Comparison of ENCODE assay signal across 9 cellular contexts in the genomic region with DNA sequence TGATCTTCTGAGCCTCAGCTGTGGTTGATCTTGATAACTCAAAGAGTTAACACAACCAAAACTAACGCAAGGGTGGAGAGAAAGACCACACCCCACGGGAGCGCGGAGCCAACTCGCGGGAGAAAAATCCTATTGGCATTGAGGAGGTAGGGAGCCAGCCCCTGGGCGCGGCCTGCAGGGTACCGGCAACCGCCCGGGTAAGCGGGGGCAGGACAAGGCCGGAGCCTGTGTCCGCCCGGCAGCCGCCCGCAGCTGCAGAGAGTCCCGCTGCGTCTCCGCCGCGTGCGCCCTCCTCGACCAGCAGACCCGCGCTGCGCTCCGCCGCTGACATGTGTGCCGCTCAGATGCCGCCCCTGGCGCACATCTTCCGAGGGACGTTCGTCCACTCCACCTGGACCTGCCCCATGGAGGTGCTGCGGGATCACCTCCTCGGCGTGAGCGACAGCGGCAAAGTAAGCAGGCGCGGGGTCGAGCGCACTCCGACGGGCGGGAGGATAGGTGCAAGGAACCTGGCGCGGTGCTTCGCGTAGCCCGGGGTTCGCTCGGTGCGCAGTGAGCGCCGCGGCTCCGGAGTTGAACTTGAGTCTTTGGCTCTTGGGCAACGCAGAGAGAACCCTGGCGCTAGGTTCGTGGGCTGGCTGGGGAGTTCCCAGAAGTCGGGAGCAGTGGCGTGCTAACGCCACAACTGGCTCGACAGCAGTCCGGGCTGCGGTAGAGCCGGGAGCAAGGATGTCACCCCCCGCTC. TPM values are rescaled to one million over a fixed set of nuclear protein-coding genes. Genes with fewer than 3 reads are reported as not detected.
DNase-seq lines count a peak whose midpoint lies in the region; FAIRE-seq and TF ChIP-seq lines count a peak whose summit lies in the region.
"Had no signal": no experiment of that assay in that cellular context is flagged by ENCODE, and none has a peak within 500 bp of the region (broad histone marks: within the 10 kb centered on the region; RNA-seq: fewer than 3 reads in every experiment).

TSS of gene GDA (plus strand) at position 210 of the 745 bp plus-strand sequence. CDS start at position 330, 120 bp downstream.

- DNase-seq in GM12892 (ENCODE audit: insufficient read length) (peak; percentile 14), HT-29 (ENCODE audit: low spot score) (peak; percentile 78), endodermal cell (peak; percentile 49), neuronal stem cell (ENCODE audit: low spot score) (peak; percentile 24), spleen (no peak), T-helper 1 cell (no peak), kidney glomerular epithelial cell (lab: John Stamatoyannopoulos, UW) (no peak), NCI-H146 treated with DMSO at 0.1 percent for 48 hours (lab: John Stamatoyannopoulos, UW; ENCODE audit: unreplicated experiment) (no peak)

- intact Hi-C loops in spleen (cut with DNase I; ENCODE audit: low total_unique reads), result no loop called here

- peak within 1 kb of the TSS; percentile 39 for H3K4me3 Mint-ChIP-seq in endodermal cell

- H2AFZ ChIP-seq in neuronal stem cell (ENCODE audit: low read length), result peak within 1 kb of the TSS; percentile 89

- H2BK120ac ChIP-seq in neuronal stem cell (ENCODE audit: low read depth, low read length), result no peak within 1 kb of the TSS

- no peak within 1 kb of the TSS for H2BK15ac ChIP-seq in neuronal stem cell (ENCODE audit: low read length)

- peak within 1 kb of the TSS; percentile 94 for H3K4me2 ChIP-seq in neuronal stem cell (ENCODE audit: insufficient read depth, low read length, poor library complexity, severe bottlenecking)

- H3K27me3 ChIP-seq in endodermal cell (ENCODE audit: control insufficient read depth, insufficient read depth, low read length, poor library complexity, severe bottlenecking), result peaks cover 53% of the 10 kb centered on the region
- H3K27me3 ChIP-seq in neuronal stem cell (ENCODE audit: control insufficient read depth in 3 of 3, insufficient read depth in 3 of 3, low read depth in 1 of 3, low read length in 3 of 3), result peaks cover 5 to 57% (median 30%) of the 10 kb centered on the region in 3 experiments
- H3K27me3 ChIP-seq in spleen (replicated peaks in 1 of 7), result peaks cover 0 to 48% (median 21%) of the 10 kb centered on the region in 7 donors

- H3K23ac ChIP-seq in neuronal stem cell (ENCODE audit: low read depth, low read length, poor library complexity), result peak within 1 kb of the TSS; percentile 92

- H3K36me3 Mint-ChIP-seq in endodermal cell (ENCODE audit: low read depth), result peaks cover 7% of the 10 kb centered on the region

- H3K27me3 Mint-ChIP-seq in endodermal cell (ENCODE audit: insufficient read depth), result peaks cover 23% of the 10 kb centered on the region

- H4K8ac ChIP-seq in neuronal stem cell (ENCODE audit: low read depth, low read length), result no peak within 1 kb of the TSS

- no peak for TF ChIP-seq CTCF in endodermal cell (conservative IDR thresholded peaks at IDR 0.05)
- no peak for TF ChIP-seq CTCF in spleen (IDR thresholded peaks at IDR 0.05 in 8 of 11, conservative IDR thresholded peaks at IDR 0.05 in 3 of 11)

- 5 to 6% methylated on average over 39 to 70 of the region's 70 CpGs for WGBS in endodermal cell (ENCODE audit: insufficient coverage in 1 of 2, insufficient read length in 1 of 2), 2 experiments
- no CpG with 5 or more reads among the region's 70 CpGs for WGBS in neuronal stem cell (ENCODE audit: extremely low coverage in 2 of 2, insufficient read length in 2 of 2, insufficient replicate concordance in 1 of 2), 2 donors
- WGBS in spleen, 5 donors, result 2 to 13% (median 5%) methylated on average over 27 to 70 of the region's 70 CpGs

- H3K18ac ChIP-seq in neuronal stem cell (ENCODE audit: low read length), result peak within 1 kb of the TSS; percentile 88

- H3K9me3 Mint-ChIP-seq in endodermal cell, result peaks cover 1% of the 10 kb centered on the region

- peak within 1 kb of the TSS; percentile 56 for H3K14ac ChIP-seq in neuronal stem cell (ENCODE audit: low read length)

- H3K27ac Mint-ChIP-seq in endodermal cell, result no peak within 1 kb of the TSS

- H2BK12ac ChIP-seq in neuronal stem cell (ENCODE audit: low read length), result no peak within 1 kb of the TSS

- no peak within 1 kb of the TSS for H3K4ac ChIP-seq in neuronal stem cell (ENCODE audit: low read length)

- peak within 1 kb of the TSS; percentile 76 for H3K4me3 ChIP-seq in endodermal cell (ENCODE audit: low read length)
- peak within 1 kb of the TSS in 1 of 2 donors; percentile 80 for H3K4me3 ChIP-seq in neuronal stem cell (ENCODE audit: low read length in 2 of 2)
- H3K4me3 ChIP-seq in spleen, result peak within 1 kb of the TSS in 3 of 8 donors; percentile 12 to 39 (median 23)

- H3K4me1 Mint-ChIP-seq in endodermal cell, result no peaks in the 10 kb centered on the region

- FAIRE-seq in GM12892 (lab: Jason Lieb, UNC), result no peak
- FAIRE-seq: colon had no signal

- H3K79me1 ChIP-seq in neuronal stem cell (ENCODE audit: low read depth, low read length), result no peaks in the 10 kb centered on the region

- H3K9me3 ChIP-seq in endodermal cell (ENCODE audit: control insufficient read depth, low read length) (no peaks in the 10 kb centered on the region), neuronal stem cell (replicated peaks in 1 of 2; ENCODE audit: control insufficient read depth in 2 of 2, insufficient read depth in 1 of 2, low read depth in 1 of 2, low read length in 2 of 2) (peaks cover 0 to 2% of the 10 kb centered on the region in 2 donors), spleen (no peaks in the 10 kb centered on the region)

- H3K27ac ChIP-seq in endodermal cell (ENCODE audit: low read depth, low read length) (no peak within 1 kb of the TSS), neuronal stem cell (replicated peaks; ENCODE audit: low read length) (no peak within 1 kb of the TSS), spleen (no peak within 1 kb of the TSS)

- no peak for TF ChIP-seq POLR2A in GM12892 (IDR thresholded peaks at IDR 0.05; ENCODE audit: low read depth, low read length)
- TF ChIP-seq POLR2A in spleen (IDR thresholded peaks at IDR 0.05), result no peak

- H3K4me1 ChIP-seq in endodermal cell (ENCODE audit: control insufficient read depth, insufficient read depth, low read length) (no peaks in the 10 kb centered on the region), neuronal stem cell (ENCODE audit: control insufficient read depth in 2 of 2, insufficient read depth in 1 of 2, low read depth in 1 of 2, low read length in 2 of 2) (peaks cover 0 to 4% of the 10 kb centered on the region in 2 donors), spleen (peaks cover 5 to 13% (median 10%) of the 10 kb centered on the region in 6 donors)

- no peak within 1 kb of the TSS for H2AK5ac ChIP-seq in neuronal stem cell (ENCODE audit: low read depth, low read length)

- H4K91ac ChIP-seq in neuronal stem cell (ENCODE audit: low read depth, low read length, poor library complexity), result no peak within 1 kb of the TSS

- H3K36me3 ChIP-seq in endodermal cell (ENCODE audit: control insufficient read depth, insufficient read depth, low read length) (no peaks in the 10 kb centered on the region), neuronal stem cell (replicated peaks in 1 of 2; ENCODE audit: control insufficient read depth in 2 of 2, insufficient read depth in 2 of 2, low read length in 2 of 2) (no peaks in the 10 kb centered on the region), spleen (no peaks in the 10 kb centered on the region)

- H2BK5ac ChIP-seq in neuronal stem cell (ENCODE audit: low read length), result no peak within 1 kb of the TSS

- H3K9ac ChIP-seq in endodermal cell (ENCODE audit: extremely low read depth, low read length, poor library complexity, severe bottlenecking) (no peak within 1 kb of the TSS), neuronal stem cell (ENCODE audit: low read depth, low read length, poor library complexity) (peak within 1 kb of the TSS; percentile 86)

RNA-seq across cellular contexts. Expression of gene GDA, which starts in this region (rescaled TPM):
- polyA plus RNA-seq in GM12892 (2012; ENCODE audit: missing spikeins), result not detected
- 34.1 and 45.4 TPM in 2 replicates for total RNA-seq in HT-29 (2014; rRNA removed; shearing (Covaris generic))
- total RNA-seq in endodermal cell (1 to 10 TPM; 2.5 to 6.9 TPM), spleen (under 1 TPM in 2 of 7 donors, not detected in 5; 0.07 to 0.19 TPM)
- not detected for polyA plus RNA-seq in endodermal cell (2013, experiment 1 of 2)
- 0.04 TPM for polyA plus RNA-seq in endodermal cell (2013, experiment 2 of 2)
- polyA plus RNA-seq in neuronal stem cell (2013, experiment 1 of 2), result 1.6 TPM
- 1.9 TPM for polyA plus RNA-seq in neuronal stem cell (2013, experiment 2 of 2)
- under 1 TPM in 2 of 3 donors, not detected in 1; 0.02 to 0.03 TPM for polyA plus RNA-seq in spleen

Comparison
In these comparisons a context has a peak if more than half of its experiments do, and no peak if none do; other contexts are left out.
1. DNase-seq: peak in GM12892 (single experiment), HT-29 (single experiment), endodermal cell (single experiment) and neuronal stem cell (single experiment); none in spleen (single experiment), T-helper 1 cell (0 of 5), kidney glomerular epithelial cell (single experiment) and NCI-H146 treated with DMSO at 0.1 percent for 48 hours (single experiment).